ENCODE assay signal across 9 cellular contexts in genomic region chr18:58087928-58088722, GRCh38. TPM values are rescaled to one million over a fixed set of nuclear protein-coding genes. Genes with fewer than 3 reads are reported as not detected.
DNase-seq lines count a peak whose midpoint lies in the region; ATAC-seq and TF ChIP-seq lines count a peak whose summit lies in the region.
"Had no signal": no experiment of that assay in that cellular context is flagged by ENCODE, and none has a peak within 500 bp of the region (broad histone marks: within the 10 kb centered on the region; RNA-seq: fewer than 3 reads in every experiment).

No MANE protein-coding gene starts in this region.

- no peak for TF ChIP-seq CTCF in epithelial cell of esophagus (IDR thresholded peaks at IDR 0.05; ENCODE audit: insufficient read depth, low read depth, low read length, missing control alignments)

- peak; percentile 55 to 70 for ATAC-seq in activated CD4-positive, CD25-positive, alpha-beta regulatory T cell treated with anti-CD3 and anti-CD28 coated beads, Interleukin-2, amount 50 U/mL, for 24 hours
- peak; percentile 61 for ATAC-seq in stimulated activated naive CD8-positive, alpha-beta T cell treated with anti-CD3 and anti-CD28 coated beads, Interleukin-15, Interleukin-2, amounts not matched to agents 100 U/mL and 50 U/mL, for 24 hours

- H3K36me3 ChIP-seq in H7 (replicated peaks; ENCODE audit: control insufficient read depth, insufficient read depth, low read length) = no peaks in the 10 kb centered on the region

- H3K27me3 ChIP-seq in H7 (ENCODE audit: control insufficient read depth, insufficient read depth, low read length) = no peaks in the 10 kb centered on the region

- DNase-seq in activated CD4-positive, CD25-positive, alpha-beta regulatory T cell treated with anti-CD3 and anti-CD28 coated beads, Interleukin-2, amount 50 U/mL, for 72 hours = no peak
- peak; percentile 56 for DNase-seq in NCI-H69 (lab: John Stamatoyannopoulos, UW)
- DNase-seq in epithelial cell of esophagus (ENCODE audit: low read depth) = peak; percentile 98
- peak; percentile 4 for DNase-seq in stimulated activated naive CD8-positive, alpha-beta T cell treated with anti-CD3 and anti-CD28 coated beads, Interleukin-15, Interleukin-2, amounts not matched to agents 100 U/mL and 50 U/mL, for 24 hours
- DNase-seq in COLO829 (ENCODE audit: low spot score) = no peak
- DNase-seq in H7 = no peak
- DNase-seq in NCI-H2227 treated with DMSO at 0.1 percent for 48 hours (lab: John Stamatoyannopoulos, UW) = no peak
- DNase-seq: NCI-H1694 had no signal

- H3K4me3 ChIP-seq in epithelial cell of esophagus (ENCODE audit: low read length) = no peak overlapping the region
- no peak overlapping the region for H3K4me3 ChIP-seq in H7 (ENCODE audit: insufficient read depth, low read depth, low read length)

RNA-seq across cellular contexts. Expression of gene NEDD4L, which starts 44.1 kb away (rescaled TPM):
- 39.8 and 44.1 TPM in 2 replicates for total RNA-seq in H7 (2014; rRNA removed; shearing (Covaris generic))

Comparison
In these comparisons a context has a peak if more than half of its experiments do, and no peak if none do; other contexts are left out.
1. DNase-seq: peak in NCI-H69 (single experiment), epithelial cell of esophagus (single experiment) and stimulated activated naive CD8-positive, alpha-beta T cell treated with anti-CD3 and anti-CD28 coated beads, Interleukin-15, Interleukin-2, amounts not matched to agents 100 U/mL and 50 U/mL, for 24 hours (single experiment); none in activated CD4-positive, CD25-positive, alpha-beta regulatory T cell treated with anti-CD3 and anti-CD28 coated beads, Interleukin-2, amount 50 U/mL, for 72 hours (single experiment), COLO829 (single experiment), H7 (single experiment) and NCI-H2227 treated with DMSO at 0.1 percent for 48 hours (single experiment).